8 cellular contexts compared by ENCODE assay signal in genomic region chr1:197675475-197676324, GRCh38.
DNase-seq lines count a peak whose midpoint lies in the region; ATAC-seq, FAIRE-seq and TF ChIP-seq lines count a peak whose summit lies in the region.

No MANE protein-coding gene starts in this region.

- FAIRE-seq in D721Med (lab: Jason Lieb, UNC): peak; percentile 97

- no peak for DNase-seq in D721Med (ENCODE audit: insufficient read length, low spot score)
- peak; percentile 97 for DNase-seq in NCI-H2171 treated with DMSO at 0.1 percent for 48 hours (lab: John Stamatoyannopoulos, UW)
- DNase-seq in endodermal cell: peak; percentile 43
- DNase-seq in nephron progenitor cell: peak; percentile 2
- no peak for DNase-seq in dermis blood vessel endothelial cell
- no peak for DNase-seq in DMS53 treated with DMSO at 0.1 percent for 48 hours (lab: John Stamatoyannopoulos, UW; ENCODE audit: unreplicated experiment)
- DNase-seq in MM.1S: no peak

- H4K20me1 ChIP-seq in MM.1S (ENCODE audit: insufficient read depth, low read length): peaks cover 9% of the 10 kb centered on the region

- H3K27me3 Mint-ChIP-seq in endodermal cell (ENCODE audit: insufficient read depth) (no peaks in the 10 kb centered on the region), nephron progenitor cell (ENCODE audit: low read depth, poor library complexity) (no peaks in the 10 kb centered on the region)

- peak overlapping the region; percentile 30 for H3K4me3 ChIP-seq in endodermal cell (ENCODE audit: low read length)
- no peak overlapping the region for H3K4me3 ChIP-seq in MM.1S (ENCODE audit: low read length)

- H3K79me2 ChIP-seq in MM.1S (ENCODE audit: low read length): peaks cover 81% of the 10 kb centered on the region

- H3F3A ChIP-seq in MM.1S (ENCODE audit: insufficient read depth, low read length): peaks cover 3% of the 10 kb centered on the region

- no peaks in the 10 kb centered on the region for H3K9me3 Mint-ChIP-seq in endodermal cell
- no peaks in the 10 kb centered on the region for H3K9me3 Mint-ChIP-seq in nephron progenitor cell

- H3K9me3 ChIP-seq in endodermal cell (ENCODE audit: control insufficient read depth, low read length) (no peaks in the 10 kb centered on the region), MM.1S (replicated peaks; ENCODE audit: insufficient read depth, low read length) (no peaks in the 10 kb centered on the region)

- no peaks in the 10 kb centered on the region for H3K9me2 ChIP-seq in MM.1S (replicated peaks; ENCODE audit: insufficient read depth, low read length)

- H3K4me2 ChIP-seq in MM.1S (ENCODE audit: low read depth, low read length): no peak overlapping the region

- WGBS in endodermal cell (ENCODE audit: insufficient coverage in 1 of 2, insufficient read length in 1 of 2), 2 experiments: 71 to 88% methylated on average over 2 to 5 of the region's 6 CpGs

- H3K36me3 Mint-ChIP-seq in endodermal cell (ENCODE audit: low read depth) (no peaks in the 10 kb centered on the region), nephron progenitor cell (ENCODE audit: low read depth) (no peaks in the 10 kb centered on the region)

- no peak for ATAC-seq in GM18868 (IDR thresholded peaks at IDR 0.05; ENCODE audit: unreplicated experiment)

- H3K4me1 Mint-ChIP-seq in endodermal cell (peaks cover 48% of the 10 kb centered on the region), nephron progenitor cell (peaks cover 12% of the 10 kb centered on the region)

- H3K27ac ChIP-seq in endodermal cell (ENCODE audit: low read depth, low read length): peak overlapping the region; percentile 65
- no peak overlapping the region for H3K27ac ChIP-seq in MM.1S (ENCODE audit: low read length)

- H3K27me3 ChIP-seq in endodermal cell (ENCODE audit: control insufficient read depth, insufficient read depth, low read length, poor library complexity, severe bottlenecking) (no peaks in the 10 kb centered on the region), MM.1S (replicated peaks; ENCODE audit: insufficient read depth, low read length) (no peaks in the 10 kb centered on the region)

- no peak overlapping the region for H3K27ac Mint-ChIP-seq in endodermal cell
- H3K27ac Mint-ChIP-seq in nephron progenitor cell: no peak overlapping the region

- no peak overlapping the region for H3K4me3 Mint-ChIP-seq in endodermal cell
- H3K4me3 Mint-ChIP-seq in nephron progenitor cell: no peak overlapping the region

- H3K9ac ChIP-seq in endodermal cell (ENCODE audit: extremely low read depth, low read length, poor library complexity, severe bottlenecking): no peak overlapping the region
- no peak overlapping the region for H3K9ac ChIP-seq in MM.1S (ENCODE audit: low read length)

- H3K4me1 ChIP-seq in endodermal cell (ENCODE audit: control insufficient read depth, insufficient read depth, low read length): peaks cover 18% of the 10 kb centered on the region
- no peaks in the 10 kb centered on the region for H3K4me1 ChIP-seq in MM.1S (ENCODE audit: low read length)

- TF ChIP-seq CTCF in D721Med (IDR thresholded peaks at IDR 0.05; ENCODE audit: insufficient read depth, missing control alignments) (no peak), endodermal cell (conservative IDR thresholded peaks at IDR 0.05) (no peak), nephron progenitor cell (IDR thresholded peaks at IDR 0.05) (no peak), MM.1S (IDR thresholded peaks at IDR 0.05; ENCODE audit: low read length) (no peak)

- no peak overlapping the region for H2AFZ ChIP-seq in MM.1S (ENCODE audit: low read length)

- H3K36me3 ChIP-seq in endodermal cell (ENCODE audit: control insufficient read depth, insufficient read depth, low read length) (no peaks in the 10 kb centered on the region), MM.1S (replicated peaks; ENCODE audit: insufficient read depth, low read length) (no peaks in the 10 kb centered on the region)

Comparison
In these comparisons a context has a peak if more than half of its experiments do, and no peak if none do; other contexts are left out.
1. DNase-seq: peak in NCI-H2171 treated with DMSO at 0.1 percent for 48 hours (single experiment), endodermal cell (single experiment) and nephron progenitor cell (single experiment); none in D721Med (single experiment), dermis blood vessel endothelial cell (single experiment), DMS53 treated with DMSO at 0.1 percent for 48 hours (single experiment) and MM.1S (single experiment).